In the genomic region with DNA sequence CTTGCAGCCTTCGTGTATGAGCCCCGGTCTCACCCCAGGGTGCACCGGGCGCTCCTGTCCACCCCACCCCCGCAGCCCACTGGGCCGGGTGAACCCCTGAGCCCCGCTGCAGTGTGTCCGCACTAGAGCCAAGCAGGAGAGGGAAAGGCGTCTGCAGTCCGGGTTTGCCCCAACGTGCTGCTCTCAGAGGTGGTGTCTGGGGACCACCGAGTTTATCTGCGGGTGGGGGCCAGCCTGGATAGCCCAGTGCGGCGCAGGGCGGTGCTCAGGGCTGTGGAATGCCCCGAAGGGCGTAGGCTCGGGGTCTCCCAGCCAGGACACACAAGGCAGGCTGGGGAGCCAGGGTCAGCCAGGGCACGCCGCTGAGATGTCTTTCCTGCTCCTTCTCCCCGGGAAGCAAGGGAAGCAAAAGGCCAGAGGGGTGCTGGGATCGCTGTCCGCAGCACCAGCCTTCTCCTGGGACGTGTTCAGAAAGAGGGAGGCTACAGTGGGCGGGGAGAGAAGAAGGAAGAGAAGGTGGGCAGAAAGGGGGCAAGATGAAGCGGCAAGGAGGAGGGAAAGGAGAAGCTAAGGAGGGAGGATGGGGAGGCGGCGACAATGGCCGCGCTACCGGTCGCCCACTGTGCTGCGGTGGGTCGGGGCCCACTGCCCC, we compare ENCODE assay signal across 1 cellular context.
TF ChIP-seq lines count a peak whose summit lies in the region.

No MANE protein-coding gene starts in this region.

TF ChIP-seq in K562, 482 proteins besides CTCF, POLR2A, EP300 and RAD21 (continued from another document):
- TF ChIP-seq CREB1 (IDR thresholded peaks at IDR 0.05) (no peak), CREB1 (CRISPR knock-in tag; IDR thresholded peaks at IDR 0.05) (0 out of 2 replicates have a peak, but pooled peaks have one; percentile 11), ELF4 (CRISPR knock-in tag; IDR thresholded peaks at IDR 0.05) (peak; percentile 51; the same call in 1 of the 2 replicates), NR1H2 (CRISPR knock-in tag; IDR thresholded peaks at IDR 0.05) (0 out of 2 replicates have a peak, but pooled peaks have one; percentile 45), ETS2 (tag; IDR thresholded peaks at IDR 0.05; ENCODE audit: borderline replicate concordance, poor library complexity, severe bottlenecking) (no peak)
